In the genomic region with DNA sequence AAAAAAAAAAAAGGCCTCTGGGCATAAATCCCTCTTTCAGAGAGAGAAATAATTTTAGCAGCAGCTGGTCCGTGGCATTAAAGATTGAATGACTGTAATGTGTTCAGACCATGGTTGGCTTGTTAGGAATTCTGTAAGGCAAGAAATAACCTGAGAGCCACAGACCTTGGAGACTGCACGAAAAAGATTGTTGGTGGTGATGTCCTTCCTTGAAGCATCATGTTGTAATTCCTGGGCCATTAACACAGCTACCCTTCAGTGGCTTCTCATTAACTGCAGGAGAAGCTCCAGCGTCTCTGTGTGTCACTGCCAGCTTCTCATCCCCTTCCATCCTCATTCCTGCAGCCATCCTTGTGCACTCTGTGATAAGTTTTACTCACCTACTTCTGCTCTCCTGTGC, we compare ENCODE assay signal across 22 cellular contexts.
"Had no signal": no experiment of that assay in that cellular context is flagged by ENCODE, and none has a peak within 500 bp of the region (broad histone marks: within the 10 kb centered on the region; RNA-seq: fewer than 3 reads in every experiment).

No MANE protein-coding gene starts in this region.

- H3K9me3 Mint-ChIP-seq: activated CD4-positive, alpha-beta memory T cell treated with anti-CD3 and anti-CD28 coated beads, Interleukin-2, amount 10 ng/mL, durations not matched to agents 7 days and 5 days; activated naive CD8-positive, alpha-beta T cell treated with anti-CD3 and anti-CD28 coated beads, Interleukin-2, amount 10 ng/mL, durations not matched to agents 7 days and 5 days; activated T-helper 2 cell treated with anti-CD3 and anti-CD28 coated beads, Interferon-gamma antibody, Interleukin-2, Interleukin-4, amounts not matched to agents 10 μg/mL and 5 μg/mL and 100 μg/mL, durations not matched to agents 14 hours and 24 hours and 36 hours; effector memory CD8-positive, alpha-beta T cell had no signal

- DNase-seq: activated CD4-positive, alpha-beta memory T cell treated with anti-CD3 and anti-CD28 coated beads, Interleukin-2, amount 10 ng/mL, durations not matched to agents 7 days and 5 days; activated CD4-positive, alpha-beta T cell treated with anti-CD3 and anti-CD28 coated beads for 48 hours; activated CD4-positive, CD25-positive, alpha-beta regulatory T cell; activated CD8-positive, alpha-beta memory T cell treated with anti-CD3 and anti-CD28 coated beads, Interleukin-2, amount 10 ng/mL, durations not matched to agents 7 days and 5 days; activated naive CD4-positive, alpha-beta T cell treated with Interleukin-2 at 50 U/mL for 16 hours; activated naive CD8-positive, alpha-beta T cell treated with anti-CD3 and anti-CD28 coated beads, Interleukin-2, amount 10 ng/mL, durations not matched to agents 7 days and 5 days; activated T-cell treated with anti-CD3 and anti-CD28 coated beads, Interleukin-2, amount 50 U/mL, for 1 hour; body of pancreas; caudate nucleus; effector memory CD8-positive, alpha-beta T cell; glutamatergic neuron; hippocampal formation; naive B cell; ovary; sigmoid colon; spleen; stimulated activated naive B cell treated with anti-CD40 and anti-IgM and Interleukin-4, amounts not matched to agents 10 μg/mL and 1 μg/mL and 100 μg/mL, for 72 hours; T-helper 1 cell; T1000; upper lobe of right lung had no signal

- H3K36me3 Mint-ChIP-seq: activated CD8-positive, alpha-beta memory T cell treated with anti-CD3 and anti-CD28 coated beads, Interleukin-2, amount 10 ng/mL, durations not matched to agents 7 days and 5 days; activated naive CD8-positive, alpha-beta T cell treated with anti-CD3 and anti-CD28 coated beads, Interleukin-2, amount 10 ng/mL, durations not matched to agents 7 days and 5 days; naive B cell; stimulated activated naive B cell treated with anti-CD40 and anti-IgM and Interleukin-4, amounts not matched to agents 10 μg/mL and 1 μg/mL and 100 μg/mL, for 72 hours had no signal

- H3K4me1 Mint-ChIP-seq: activated naive CD8-positive, alpha-beta T cell treated with anti-CD3 and anti-CD28 coated beads, Interleukin-2, amount 10 ng/mL, durations not matched to agents 7 days and 5 days had no signal

- H3K27ac Mint-ChIP-seq: activated CD4-positive, alpha-beta memory T cell treated with anti-CD3 and anti-CD28 coated beads, Interleukin-2, amount 10 ng/mL, durations not matched to agents 7 days and 5 days; activated CD8-positive, alpha-beta memory T cell treated with anti-CD3 and anti-CD28 coated beads, Interleukin-2, amount 10 ng/mL, durations not matched to agents 7 days and 5 days; activated naive CD8-positive, alpha-beta T cell treated with anti-CD3 and anti-CD28 coated beads, Interleukin-2, amount 10 ng/mL, durations not matched to agents 7 days and 5 days; activated T-helper 2 cell treated with anti-CD3 and anti-CD28 coated beads, Interferon-gamma antibody, Interleukin-2, Interleukin-4, amounts not matched to agents 10 μg/mL and 5 μg/mL and 100 μg/mL, durations not matched to agents 14 hours and 24 hours and 36 hours; stimulated activated naive B cell treated with anti-CD40 and anti-IgM and Interleukin-4, amounts not matched to agents 10 μg/mL and 1 μg/mL and 100 μg/mL, for 72 hours had no signal

- FAIRE-seq: islet of Langerhans had no signal

- H3K4me3 Mint-ChIP-seq: activated CD4-positive, alpha-beta memory T cell treated with anti-CD3 and anti-CD28 coated beads, Interleukin-2, amount 10 ng/mL, durations not matched to agents 7 days and 5 days; activated CD8-positive, alpha-beta memory T cell treated with anti-CD3 and anti-CD28 coated beads, Interleukin-2, amount 10 ng/mL, durations not matched to agents 7 days and 5 days; activated naive CD8-positive, alpha-beta T cell treated with anti-CD3 and anti-CD28 coated beads, Interleukin-2, amount 10 ng/mL, durations not matched to agents 7 days and 5 days; effector memory CD8-positive, alpha-beta T cell; naive B cell; stimulated activated naive B cell treated with anti-CD40 and anti-IgM and Interleukin-4, amounts not matched to agents 10 μg/mL and 1 μg/mL and 100 μg/mL, for 72 hours had no signal
